8 cellular contexts compared by ENCODE assay signal in the genomic region with DNA sequence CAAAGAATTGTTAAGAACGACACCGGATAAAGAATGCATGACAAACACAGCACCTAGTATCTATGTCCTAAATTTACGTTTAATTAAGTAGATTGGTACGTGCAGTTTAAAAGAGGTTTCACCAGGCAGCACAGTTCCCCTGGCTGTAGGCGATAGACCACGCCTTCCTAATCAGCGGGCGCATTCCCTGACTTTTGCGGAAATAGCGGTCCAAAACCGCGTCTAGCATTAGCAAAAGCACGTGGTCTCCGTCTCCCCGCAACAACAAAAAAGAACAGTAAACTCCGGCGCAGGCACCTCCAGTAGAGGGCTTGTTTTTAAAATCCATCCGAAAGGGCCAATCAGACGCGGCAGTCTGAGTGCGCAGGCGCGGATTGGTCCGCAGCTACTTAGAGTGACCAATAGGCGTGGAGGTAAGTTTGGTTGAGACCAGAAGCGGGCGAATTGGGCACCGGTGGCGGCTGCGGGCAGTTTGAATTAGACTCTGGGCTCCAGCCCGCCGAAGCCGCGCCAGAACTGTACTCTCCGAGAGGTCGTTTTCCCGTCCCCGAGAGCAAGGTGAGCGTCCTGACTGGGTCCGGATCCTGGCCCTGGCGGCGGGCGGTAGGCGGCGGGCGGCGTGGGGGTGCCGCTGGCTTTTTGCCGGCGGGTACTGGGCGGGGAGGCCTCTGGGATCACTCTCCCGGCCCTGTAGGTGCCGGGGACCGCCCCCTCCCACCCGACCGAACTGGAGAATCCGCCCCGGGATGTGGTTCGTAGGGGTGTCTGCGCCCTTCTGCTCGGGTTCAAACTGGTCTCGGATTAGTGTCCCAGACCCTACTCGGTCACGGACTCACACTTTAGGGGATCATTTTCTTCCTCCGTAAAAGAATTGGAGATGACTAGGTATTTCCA. TPM values are rescaled to one million over a fixed set of nuclear protein-coding genes. Genes with fewer than 3 reads are reported as not detected.
A peak's percentile ranks its signal among the peaks of the same experiment; 100 is the strongest.
DNase-seq lines count a peak whose midpoint lies in the region; ATAC-seq, FAIRE-seq and TF ChIP-seq lines count a peak whose summit lies in the region.

A gene with protein sequence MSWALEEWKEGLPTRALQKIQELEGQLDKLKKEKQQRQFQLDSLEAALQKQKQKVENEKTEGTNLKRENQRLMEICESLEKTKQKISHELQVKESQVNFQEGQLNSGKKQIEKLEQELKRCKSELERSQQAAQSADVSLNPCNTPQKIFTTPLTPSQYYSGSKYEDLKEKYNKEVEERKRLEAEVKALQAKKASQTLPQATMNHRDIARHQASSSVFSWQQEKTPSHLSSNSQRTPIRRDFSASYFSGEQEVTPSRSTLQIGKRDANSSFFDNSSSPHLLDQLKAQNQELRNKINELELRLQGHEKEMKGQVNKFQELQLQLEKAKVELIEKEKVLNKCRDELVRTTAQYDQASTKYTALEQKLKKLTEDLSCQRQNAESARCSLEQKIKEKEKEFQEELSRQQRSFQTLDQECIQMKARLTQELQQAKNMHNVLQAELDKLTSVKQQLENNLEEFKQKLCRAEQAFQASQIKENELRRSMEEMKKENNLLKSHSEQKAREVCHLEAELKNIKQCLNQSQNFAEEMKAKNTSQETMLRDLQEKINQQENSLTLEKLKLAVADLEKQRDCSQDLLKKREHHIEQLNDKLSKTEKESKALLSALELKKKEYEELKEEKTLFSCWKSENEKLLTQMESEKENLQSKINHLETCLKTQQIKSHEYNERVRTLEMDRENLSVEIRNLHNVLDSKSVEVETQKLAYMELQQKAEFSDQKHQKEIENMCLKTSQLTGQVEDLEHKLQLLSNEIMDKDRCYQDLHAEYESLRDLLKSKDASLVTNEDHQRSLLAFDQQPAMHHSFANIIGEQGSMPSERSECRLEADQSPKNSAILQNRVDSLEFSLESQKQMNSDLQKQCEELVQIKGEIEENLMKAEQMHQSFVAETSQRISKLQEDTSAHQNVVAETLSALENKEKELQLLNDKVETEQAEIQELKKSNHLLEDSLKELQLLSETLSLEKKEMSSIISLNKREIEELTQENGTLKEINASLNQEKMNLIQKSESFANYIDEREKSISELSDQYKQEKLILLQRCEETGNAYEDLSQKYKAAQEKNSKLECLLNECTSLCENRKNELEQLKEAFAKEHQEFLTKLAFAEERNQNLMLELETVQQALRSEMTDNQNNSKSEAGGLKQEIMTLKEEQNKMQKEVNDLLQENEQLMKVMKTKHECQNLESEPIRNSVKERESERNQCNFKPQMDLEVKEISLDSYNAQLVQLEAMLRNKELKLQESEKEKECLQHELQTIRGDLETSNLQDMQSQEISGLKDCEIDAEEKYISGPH (N-terminal part only) (plus strand): TSS at position 432 of the 894 bp plus-strand sequence. CDS start 10,560 bp downstream, outside the sequence.

- no peaks in the 10 kb centered on the region for H3K9me3 ChIP-seq in keratinocyte (ENCODE audit: control insufficient read depth, low read depth, low read length)

- peak in 2 of 3 experiments; percentile 10 to 25 for TF ChIP-seq CTCF in keratinocyte (optimal IDR thresholded peaks at IDR 0.05 in 1 of 3, IDR thresholded peaks at IDR 0.05 in 1 of 3, conservative IDR thresholded peaks at IDR 0.05 in 1 of 3; ENCODE audit: extremely low read depth in 1 of 3, insufficient read depth in 2 of 3, low read length in 3 of 3)

- H3K36me3 ChIP-seq in keratinocyte (ENCODE audit: control insufficient read depth in 2 of 2, extremely low read depth in 1 of 2, insufficient read depth in 2 of 2, low read length in 2 of 2) = no peaks in the 10 kb centered on the region

- H3K27me3 ChIP-seq in keratinocyte (ENCODE audit: control insufficient read depth, extremely low read depth, insufficient read depth, low read length) = no peaks in the 10 kb centered on the region

- H3K9ac ChIP-seq in keratinocyte (ENCODE audit: control insufficient read depth, extremely low read depth, insufficient read depth, low read length) = peak within 1 kb of the TSS; percentile 87

- H3K4me3 ChIP-seq in keratinocyte (ENCODE audit: control insufficient read depth in 2 of 3, extremely low read depth in 1 of 3, insufficient read depth in 2 of 3, low read depth in 1 of 3, low read length in 3 of 3) = peak within 1 kb of the TSS; percentile 76 to 97 (median 89)

- ATAC-seq in GM19025 (IDR thresholded peaks at IDR 0.05; ENCODE audit: low read depth, unreplicated experiment) = peak; percentile 98
- peak; percentile 99 for ATAC-seq in HG03342 (IDR thresholded peaks at IDR 0.05; ENCODE audit: unreplicated experiment)

- dilution Hi-C loops in keratinocyte (cut with MboI; ENCODE audit: extremely low pct_ligation_motif_present, low sequenced_read_pairs) = no loop called here

- H3K4me1 ChIP-seq in keratinocyte (ENCODE audit: control insufficient read depth, extremely low read depth, insufficient read depth, low read length) = peaks cover 17% of the 10 kb centered on the region

- H2AFZ ChIP-seq in keratinocyte (ENCODE audit: control insufficient read depth, low read length) = peak within 1 kb of the TSS; percentile 90

- peak within 1 kb of the TSS; percentile 78 for H3K27ac ChIP-seq in keratinocyte (ENCODE audit: control insufficient read depth, insufficient read depth, low read length)

- peak; percentile 99 for DNase-seq in AG20443 (ENCODE audit: low spot score)
- DNase-seq in NCI-H446 (lab: John Stamatoyannopoulos, UW) = peak; percentile 96 to 100
- DNase-seq in activated CD4-positive, CD25-positive, alpha-beta regulatory T cell treated with anti-CD3 and anti-CD28 coated beads, Interleukin-2, amount 50 U/mL, for 16 hours (ENCODE audit: low read depth, low spot score) = peak; percentile 86
- DNase-seq in cerebellum (ENCODE audit: low spot score) = peak; percentile 88
- peak; percentile 86 for DNase-seq in keratinocyte (ENCODE audit: low read depth, low spot score)
- DNase-seq in stimulated activated CD4-positive, alpha-beta T cell treated with anti-CD3 and anti-CD28 coated beads, Interleukin-15, amount 100 ng/mL, for 24 hours = peak; percentile 93

- no peaks in the 10 kb centered on the region for H4K20me1 ChIP-seq in keratinocyte (ENCODE audit: control insufficient read depth, extremely low read depth, insufficient read depth, low read length)

- H3K9me1 ChIP-seq in keratinocyte (ENCODE audit: control insufficient read depth, extremely low read depth, insufficient read depth, low read length) = no peaks in the 10 kb centered on the region

- peaks cover 39% of the 10 kb centered on the region for H3K79me2 ChIP-seq in keratinocyte (ENCODE audit: control insufficient read depth, insufficient read depth, low read length)

- peak within 1 kb of the TSS; percentile 96 for H3K4me2 ChIP-seq in keratinocyte (ENCODE audit: control insufficient read depth, extremely low read depth, insufficient read depth, low read depth, low read length)

- peak; percentile 61 for FAIRE-seq in keratinocyte (lab: Jason Lieb, UNC)

RNA-seq across cellular contexts. Expression of the gene that starts here (rescaled TPM):
- 28.4 TPM for total RNA-seq in cerebellum
- polyA plus RNA-seq in keratinocyte = 1.4 to 14.4 TPM (median 13.7 TPM) in 3 replicates
- polyA plus RNA-seq in keratinocyte (2011; ENCODE audit: low read depth) = 1.6 TPM
- polyA plus RNA-seq in keratinocyte (2011; cell fraction: cytosol; rRNA removed) = 2.3 and 3.1 TPM in 2 replicates
- polyA plus RNA-seq in keratinocyte (2011; cell fraction: nucleus; rRNA removed) = 6.1 and 8.8 TPM in 2 replicates
- polyA plus RNA-seq in keratinocyte (2012; ENCODE audit: low replicate concordance) = 0.62 and 18.4 TPM in 2 replicates
- 0.99 to 10.7 TPM (median 1.1 TPM) in 3 replicates for polyA minus RNA-seq in keratinocyte
- 1.7 TPM for polyA minus RNA-seq in keratinocyte (2011; cell fraction: cytosol; rRNA and poly(A)+ RNA removed)
- 2.4 and 5.7 TPM in 2 replicates for polyA minus RNA-seq in keratinocyte (2011; cell fraction: nucleus; rRNA and poly(A)+ RNA removed)

Comparison
In these comparisons a context has a peak if more than half of its experiments do, and no peak if none do; other contexts are left out.
1. Peak in every context shown above with its lines: DNase-seq, ATAC-seq, H3K4me3 ChIP-seq and H3K27ac ChIP-seq.